In the genomic region with DNA sequence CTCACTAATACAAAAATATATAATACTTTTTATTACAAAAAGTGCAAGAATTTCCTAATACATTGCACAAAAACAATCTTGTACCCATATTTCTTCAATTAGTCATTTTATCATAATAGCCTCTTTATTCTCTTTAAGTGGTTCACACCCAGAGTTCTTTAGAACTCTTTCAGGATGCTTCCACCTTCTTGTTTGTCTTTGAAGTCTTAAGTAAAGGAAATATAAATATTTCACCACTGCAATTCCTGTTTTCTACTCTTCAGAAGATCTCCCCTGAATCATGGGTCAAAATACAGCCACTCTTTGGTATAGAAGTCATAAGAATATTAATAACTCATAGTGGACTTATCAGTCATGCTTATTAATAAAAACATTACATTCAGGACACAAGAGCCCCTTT, we compare ENCODE assay signal across 28 cellular contexts.
"Had no signal": no experiment of that assay in that cellular context is flagged by ENCODE, and none has a peak within 500 bp of the region (broad histone marks: within the 10 kb centered on the region; RNA-seq: fewer than 3 reads in every experiment).

No MANE protein-coding gene starts in this region.

- DNase-seq: dorsolateral prefrontal cortex; effector CD4-positive, alpha-beta T cell; heart left ventricle; left cardiac atrium; left ventricle myocardium inferior; mesenchymal stem cell; naive thymus-derived CD4-positive, alpha-beta T cell; stimulated activated CD4-positive, alpha-beta T cell treated with anti-CD3 and anti-CD28 coated beads, Interleukin-12 subunit alpha, Interleukin-12 subunit beta, amount 100 ng/mL, for 4 hours; stimulated activated CD4-positive, alpha-beta T cell treated with anti-CD3 and anti-CD28 coated beads, Interleukin-1b, Interleukin-23, amount 100 ng/mL, for 48 hours; stimulated activated CD4-positive, alpha-beta T cell treated with anti-CD3 and anti-CD28 coated beads, Interleukin-4, amount 100 ng/mL, for 1 hour; stimulated activated naive CD4-positive, alpha-beta T cell treated with Interleukin-2 at 50 U/mL for 16 hours; stomach; thyroid gland; trophoblast cell had no signal

- H3K27ac ChIP-seq: dorsolateral prefrontal cortex, gastroesophageal sphincter, heart left ventricle, hepatocyte, left ventricle myocardium inferior, neural progenitor cell, parathyroid adenoma, right atrium auricular region, stomach, thyroid gland had no signal

- FAIRE-seq: colon, islet of Langerhans, urothelium cell line had no signal

- ATAC-seq: gastroesophageal sphincter; heart left ventricle; left cardiac atrium; naive thymus-derived CD4-positive, alpha-beta T cell; sciatic nerve; stimulated activated effector memory CD8-positive, alpha-beta T cell treated with anti-CD3 and anti-CD28 coated beads, Interleukin-12 subunit alpha, Interleukin-12 subunit beta, amount 100 ng/mL, for 72 hours had no signal

- H3K27ac Mint-ChIP-seq: mesothelial cell of epicardium; naive thymus-derived CD4-positive, alpha-beta T cell; nephron; neural progenitor cell; progenitor cell of endocrine pancreas; stimulated activated effector memory CD8-positive, alpha-beta T cell treated with anti-CD3 and anti-CD28 coated beads, Interleukin-12 subunit alpha, Interleukin-12 subunit beta, amount 100 ng/mL, for 72 hours had no signal

- H3K27me3 ChIP-seq: gastroesophageal sphincter, heart left ventricle, hepatocyte, neural progenitor cell, right atrium auricular region, stomach, thyroid gland had no signal

- H3K4me3 Mint-ChIP-seq: mesothelial cell of epicardium; naive thymus-derived CD4-positive, alpha-beta T cell; nephron; neural progenitor cell; stimulated activated effector memory CD8-positive, alpha-beta T cell treated with anti-CD3 and anti-CD28 coated beads, Interleukin-12 subunit alpha, Interleukin-12 subunit beta, amount 100 ng/mL, for 72 hours had no signal

- H3K9me3 Mint-ChIP-seq: mesothelial cell of epicardium, nephron had no signal

- H3K9me3 ChIP-seq: gastroesophageal sphincter, left ventricle myocardium inferior, right atrium auricular region, thyroid gland had no signal

- H3K36me3 ChIP-seq: gastroesophageal sphincter, heart left ventricle, left ventricle myocardium inferior, neural progenitor cell, right atrium auricular region, stomach, thyroid gland had no signal

- H3K36me3 Mint-ChIP-seq: mesothelial cell of epicardium; naive thymus-derived CD4-positive, alpha-beta T cell; neural progenitor cell; stimulated activated effector memory CD8-positive, alpha-beta T cell treated with anti-CD3 and anti-CD28 coated beads, Interleukin-12 subunit alpha, Interleukin-12 subunit beta, amount 100 ng/mL, for 72 hours had no signal

- H3K4me1 ChIP-seq: gastroesophageal sphincter, heart left ventricle, left ventricle myocardium inferior, neural progenitor cell, parathyroid adenoma, right atrium auricular region, stomach had no signal

- H3K4me1 Mint-ChIP-seq: naive thymus-derived CD4-positive, alpha-beta T cell; nephron; stimulated activated effector memory CD8-positive, alpha-beta T cell treated with anti-CD3 and anti-CD28 coated beads, Interleukin-12 subunit alpha, Interleukin-12 subunit beta, amount 100 ng/mL, for 72 hours had no signal

- H3K4me3 ChIP-seq: dorsolateral prefrontal cortex, gastroesophageal sphincter, heart left ventricle, hepatocyte, left ventricle myocardium inferior, neural progenitor cell, right atrium auricular region, smooth muscle cell, stomach, thyroid gland had no signal
